Comparison of ENCODE assay signal across 23 cellular contexts in the genomic region with DNA sequence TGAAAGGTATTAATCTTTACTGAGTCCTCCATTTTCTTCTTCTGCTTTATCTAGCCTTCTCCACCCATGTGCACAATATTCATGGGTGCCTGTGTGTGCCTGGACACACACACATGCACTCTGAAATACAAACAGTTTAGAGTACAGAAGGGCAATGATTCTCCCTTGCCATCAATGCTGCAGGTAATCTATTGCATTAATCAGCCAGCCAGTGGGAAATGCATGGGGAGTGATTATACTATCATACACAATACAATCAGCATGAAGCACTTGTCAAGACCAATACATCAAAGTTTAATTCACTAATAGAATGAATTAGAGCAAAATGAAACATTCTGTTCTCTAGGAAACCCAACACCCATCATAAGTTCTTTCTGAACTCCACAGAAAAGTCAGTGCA.
"Had no signal": no experiment of that assay in that cellular context is flagged by ENCODE, and none has a peak within 500 bp of the region (broad histone marks: within the 10 kb centered on the region; RNA-seq: fewer than 3 reads in every experiment).

No MANE protein-coding gene starts in this region.

- H3K27ac Mint-ChIP-seq: activated CD4-positive, alpha-beta T cell treated with anti-CD3 and anti-CD28 coated beads, Interleukin-2, amount 10 ng/mL, durations not matched to agents 24 days and 14 days; activated CD8-positive, alpha-beta T cell treated with anti-CD3 and anti-CD28 coated beads for 36 hours; activated naive CD4-positive, alpha-beta T cell treated with anti-CD3 and anti-CD28 coated beads, Interleukin-2, amount 50 U/mL, for 24 hours; activated naive CD8-positive, alpha-beta T cell treated with anti-CD3 and anti-CD28 coated beads, Interleukin-2, amount 50 U/mL, for 24 hours; activated T-helper 2 cell treated with anti-CD3 and anti-CD28 coated beads, Interferon-gamma antibody, Interleukin-2, Interleukin-4, amounts not matched to agents 10 μg/mL and 5 μg/mL and 100 μg/mL, durations not matched to agents 14 hours and 24 hours and 36 hours; dendritic cell treated with granulocyte-macrophage colony-stimulating factor and Interleukin-4, amounts not matched to agents 40 ng/mL and 50 ng/mL, for 4 days; natural killer cell had no signal

- H3K9me3 Mint-ChIP-seq: activated CD4-positive, alpha-beta T cell treated with anti-CD3 and anti-CD28 coated beads, Interleukin-2, amount 10 ng/mL, durations not matched to agents 24 days and 14 days; activated CD8-positive, alpha-beta T cell treated with anti-CD3 and anti-CD28 coated beads for 36 hours; activated naive CD4-positive, alpha-beta T cell treated with anti-CD3 and anti-CD28 coated beads, Interleukin-2, amount 50 U/mL, for 24 hours; activated naive CD8-positive, alpha-beta T cell treated with anti-CD3 and anti-CD28 coated beads, Interleukin-2, amount 50 U/mL, for 24 hours; activated T-helper 2 cell treated with anti-CD3 and anti-CD28 coated beads, Interferon-gamma antibody, Interleukin-2, Interleukin-4, amounts not matched to agents 10 μg/mL and 5 μg/mL and 100 μg/mL, durations not matched to agents 14 hours and 24 hours and 36 hours; dendritic cell treated with granulocyte-macrophage colony-stimulating factor and Interleukin-4, amounts not matched to agents 40 ng/mL and 50 ng/mL, for 4 days had no signal

- H3K27me3 ChIP-seq: breast epithelium, esophagus muscularis mucosa, foreskin keratinocyte, heart left ventricle, left lung, tibial nerve had no signal

- H3K4me3 ChIP-seq: breast epithelium, esophagus muscularis mucosa, heart left ventricle, left lung, lung, tibial nerve had no signal

- H3K4me1 Mint-ChIP-seq: activated CD4-positive, alpha-beta T cell treated with anti-CD3 and anti-CD28 coated beads, Interleukin-2, amount 10 ng/mL, durations not matched to agents 24 days and 14 days; activated naive CD4-positive, alpha-beta T cell treated with anti-CD3 and anti-CD28 coated beads, Interleukin-2, amount 50 U/mL, for 24 hours; activated naive CD8-positive, alpha-beta T cell treated with anti-CD3 and anti-CD28 coated beads, Interleukin-2, amount 50 U/mL, for 24 hours had no signal

- H3K4me3 Mint-ChIP-seq: activated CD4-positive, alpha-beta T cell treated with anti-CD3 and anti-CD28 coated beads, Interleukin-2, amount 10 ng/mL, durations not matched to agents 24 days and 14 days; activated CD8-positive, alpha-beta T cell treated with anti-CD3 and anti-CD28 coated beads for 36 hours; activated naive CD4-positive, alpha-beta T cell treated with anti-CD3 and anti-CD28 coated beads, Interleukin-2, amount 50 U/mL, for 24 hours; activated naive CD8-positive, alpha-beta T cell treated with anti-CD3 and anti-CD28 coated beads, Interleukin-2, amount 50 U/mL, for 24 hours; dendritic cell treated with granulocyte-macrophage colony-stimulating factor and Interleukin-4, amounts not matched to agents 40 ng/mL and 50 ng/mL, for 4 days; natural killer cell had no signal

- H3K9me3 ChIP-seq: breast epithelium, esophagus muscularis mucosa, heart left ventricle, left lung, tibial nerve had no signal

- H3K36me3 ChIP-seq: breast epithelium, esophagus muscularis mucosa, heart left ventricle, left lung, tibial nerve had no signal

- DNase-seq: activated CD4-positive, alpha-beta T cell treated with anti-CD3 and anti-CD28 coated beads, Interleukin-2, amount 10 ng/mL, durations not matched to agents 24 days and 14 days; activated CD8-positive, alpha-beta T cell treated with anti-CD3 and anti-CD28 coated beads for 36 hours; activated naive CD8-positive, alpha-beta T cell treated with anti-CD3 and anti-CD28 coated beads, Interleukin-2, amount 50 U/mL, for 24 hours; activated T-cell treated with anti-CD3 and anti-CD28 coated beads, Interleukin-2, amount 50 U/mL, for 48 hours; central memory CD4-positive, alpha-beta T cell; foreskin keratinocyte; heart left ventricle; hypothalamus; left lung; mesendoderm; natural killer cell; right cardiac atrium; stimulated activated CD4-positive, alpha-beta T cell treated with anti-CD3 and anti-CD28 coated beads, Interleukin-2, amount 100 ng/mL, for 48 hours; stimulated activated naive CD4-positive, alpha-beta T cell treated with Interleukin-2 at 50 U/mL for 16 hours; T1000; WERI-Rb-1 had no signal

- H3K27me3 Mint-ChIP-seq: activated CD4-positive, alpha-beta T cell treated with anti-CD3 and anti-CD28 coated beads, Interleukin-2, amount 10 ng/mL, durations not matched to agents 24 days and 14 days; activated CD8-positive, alpha-beta T cell treated with anti-CD3 and anti-CD28 coated beads for 36 hours; activated naive CD4-positive, alpha-beta T cell treated with anti-CD3 and anti-CD28 coated beads, Interleukin-2, amount 50 U/mL, for 24 hours; activated naive CD8-positive, alpha-beta T cell treated with anti-CD3 and anti-CD28 coated beads, Interleukin-2, amount 50 U/mL, for 24 hours; dendritic cell treated with granulocyte-macrophage colony-stimulating factor and Interleukin-4, amounts not matched to agents 40 ng/mL and 50 ng/mL, for 4 days had no signal

- H3K27ac ChIP-seq: breast epithelium, esophagus muscularis mucosa, foreskin keratinocyte, heart left ventricle, left lung, tibial nerve, WERI-Rb-1 had no signal

- H3K4me1 ChIP-seq: breast epithelium, foreskin keratinocyte, left lung had no signal
